In the genomic region with DNA sequence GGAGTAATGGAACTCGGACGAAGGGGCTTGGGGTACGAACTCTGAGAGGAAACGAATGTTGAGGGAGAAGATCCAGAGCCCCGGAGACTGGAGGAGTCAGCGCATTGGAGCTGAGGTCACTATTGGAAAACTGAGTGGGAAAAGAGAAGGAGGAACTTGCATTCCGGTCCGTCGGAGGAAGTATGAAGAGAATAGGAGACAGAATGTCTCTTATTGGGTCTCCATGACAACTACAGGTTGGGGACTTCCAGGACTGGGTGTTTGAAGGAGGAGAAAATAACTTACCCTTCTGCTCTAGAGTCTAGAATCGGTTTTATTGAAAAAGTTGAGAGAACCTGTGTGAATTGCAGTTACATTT, we compare ENCODE assay signal across 8 cellular contexts. TPM values are rescaled to one million over a fixed set of nuclear protein-coding genes. Genes with fewer than 3 reads are reported as not detected.
DNase-seq lines count a peak whose midpoint lies in the region; ATAC-seq and TF ChIP-seq lines count a peak whose summit lies in the region.

No MANE protein-coding gene starts in this region.

- peaks cover 8% of the 10 kb centered on the region for H3K36me3 ChIP-seq in CD8-positive, alpha-beta memory T cell (ENCODE audit: insufficient read depth, low read length)
- peaks cover 0 to 39% of the 10 kb centered on the region in 2 donors for H3K36me3 ChIP-seq in psoas muscle (ENCODE audit: insufficient read depth in 1 of 2, low read depth in 1 of 2)

- peak overlapping the region; percentile 80 for H3K4me3 ChIP-seq in CD8-positive, alpha-beta memory T cell (ENCODE audit: low read length)
- H3K4me3 ChIP-seq in psoas muscle, result peak overlapping the region; percentile 75

- H3K27me3 Mint-ChIP-seq in CD8-positive, alpha-beta memory T cell, result peaks cover 0 to 1% of the 10 kb centered on the region in 2 donors
- H3K27me3 Mint-ChIP-seq in activated CD8-positive, alpha-beta T cell treated with anti-CD3 and anti-CD28 coated beads, Interleukin-2, amount 10 ng/mL, durations not matched to agents 7 days and 5 days (ENCODE audit: low read depth), result peaks cover 6% of the 10 kb centered on the region
- H3K27me3 Mint-ChIP-seq in glutamatergic neuron (ENCODE audit: unreplicated experiment), result peaks cover 3% of the 10 kb centered on the region

- DNase-seq in CD8-positive, alpha-beta memory T cell, result peak in 3 of 5 donors; percentile 7 to 40 (median 34)
- no peak for DNase-seq in activated CD8-positive, alpha-beta T cell treated with anti-CD3 and anti-CD28 coated beads, Interleukin-2, amount 10 ng/mL, durations not matched to agents 7 days and 5 days
- no peak for DNase-seq in glutamatergic neuron
- DNase-seq in psoas muscle, result no peak
- no peak for DNase-seq in NCI-H526 (lab: John Stamatoyannopoulos, UW)
- no peak for DNase-seq in retina

- H3K4me1 ChIP-seq in CD8-positive, alpha-beta memory T cell (ENCODE audit: insufficient read depth, low read length), result peaks cover 21% of the 10 kb centered on the region
- peaks cover 25% of the 10 kb centered on the region for H3K4me1 ChIP-seq in psoas muscle

- peak overlapping the region; percentile 97 for H3K27ac ChIP-seq in CD8-positive, alpha-beta memory T cell (ENCODE audit: low read depth, low read length)
- peak overlapping the region; percentile 94 for H3K27ac ChIP-seq in psoas muscle

- ATAC-seq in HG02970 (IDR thresholded peaks at IDR 0.05; ENCODE audit: low FRiP score, unreplicated experiment) (peak; percentile 35), psoas muscle (peak in 3 of 4 donors; percentile 11 to 32 (median 13)), GM19395 (IDR thresholded peaks at IDR 0.05; ENCODE audit: unreplicated experiment) (no peak)
- peak; percentile 55 for ATAC-seq in activated CD8-positive, alpha-beta T cell treated with anti-CD3 and anti-CD28 coated beads, Interleukin-2, amount 10 ng/mL, durations not matched to agents 7 days and 5 days

- H3K9me3 Mint-ChIP-seq in CD8-positive, alpha-beta memory T cell, result no peaks in the 10 kb centered on the region
- H3K9me3 Mint-ChIP-seq in activated CD8-positive, alpha-beta T cell treated with anti-CD3 and anti-CD28 coated beads, Interleukin-2, amount 10 ng/mL, durations not matched to agents 7 days and 5 days (ENCODE audit: insufficient read depth), result no peaks in the 10 kb centered on the region
- no peaks in the 10 kb centered on the region for H3K9me3 Mint-ChIP-seq in glutamatergic neuron (ENCODE audit: unreplicated experiment)

- POLR2A ChIA-PET in CD8-positive, alpha-beta memory T cell (lab: Charles Lee), result interaction anchor here (0.6 to 1.6 kb wide), 11 partner anchors 11 to 877 kb away, joined by 3 to 6 read pairs (median 3); partner anchors contain the start of gene CRLF3
- POLR2A ChIA-PET in activated CD8-positive, alpha-beta T cell treated with anti-CD3 and anti-CD28 coated beads, Interleukin-2, amount 10 ng/mL, durations not matched to agents 7 days and 5 days (lab: Charles Lee), result interaction anchor here (0.6 kb wide), 1 partner anchor 254 kb away, joined by 3 read pairs; no protein-coding TSS in a partner anchor

- H3K9me3 ChIP-seq in CD8-positive, alpha-beta memory T cell (ENCODE audit: low read length), result no peaks in the 10 kb centered on the region
- H3K9me3 ChIP-seq in psoas muscle, result no peaks in the 10 kb centered on the region

- 0 to 1% (median 0%) methylated on average over 10 of the region's 10 CpGs for WGBS in psoas muscle, 3 donors

- CTCF ChIA-PET in CD8-positive, alpha-beta memory T cell (lab: Charles Lee), result interaction anchor here (1.4 to 2.2 kb wide), 4 partner anchors 11 to 348 kb away, joined by 3 to 9 read pairs (median 6); no protein-coding TSS in a partner anchor
- CTCF ChIA-PET in activated CD8-positive, alpha-beta T cell treated with anti-CD3 and anti-CD28 coated beads, Interleukin-2, amount 10 ng/mL, durations not matched to agents 7 days and 5 days (lab: Charles Lee), result interaction anchor here (0.7 to 2.8 kb wide), 13 partner anchors 12 to 348 kb away, joined by 3 to 51 read pairs (median 5); partner anchors contain the start of gene CRLF3

- peak overlapping the region; percentile 90 to 99 (median 95) for H3K4me3 Mint-ChIP-seq in CD8-positive, alpha-beta memory T cell
- H3K4me3 Mint-ChIP-seq in activated CD8-positive, alpha-beta T cell treated with anti-CD3 and anti-CD28 coated beads, Interleukin-2, amount 10 ng/mL, durations not matched to agents 7 days and 5 days, result peak overlapping the region; percentile 95
- H3K4me3 Mint-ChIP-seq in glutamatergic neuron (ENCODE audit: unreplicated experiment), result peak overlapping the region; percentile 97

- H3K27ac Mint-ChIP-seq in CD8-positive, alpha-beta memory T cell, result peak overlapping the region; percentile 90 to 100 (median 98)
- H3K27ac Mint-ChIP-seq in activated CD8-positive, alpha-beta T cell treated with anti-CD3 and anti-CD28 coated beads, Interleukin-2, amount 10 ng/mL, durations not matched to agents 7 days and 5 days, result peak overlapping the region; percentile 97
- peak overlapping the region; percentile 98 for H3K27ac Mint-ChIP-seq in glutamatergic neuron (ENCODE audit: unreplicated experiment)

- peaks cover 32 to 57% (median 54%) of the 10 kb centered on the region in 3 donors for H3K4me1 Mint-ChIP-seq in CD8-positive, alpha-beta memory T cell
- H3K4me1 Mint-ChIP-seq in activated CD8-positive, alpha-beta T cell treated with anti-CD3 and anti-CD28 coated beads, Interleukin-2, amount 10 ng/mL, durations not matched to agents 7 days and 5 days (ENCODE audit: low read depth), result peaks cover 30% of the 10 kb centered on the region
- H3K4me1 Mint-ChIP-seq in glutamatergic neuron (ENCODE audit: low read depth, unreplicated experiment), result peaks cover 8% of the 10 kb centered on the region

- TF ChIP-seq CTCF in glutamatergic neuron (IDR thresholded peaks at IDR 0.05; ENCODE audit: partially characterized antibody, unreplicated experiment) (no peak), psoas muscle (IDR thresholded peaks at IDR 0.05) (no peak)

- H3K36me3 Mint-ChIP-seq in CD8-positive, alpha-beta memory T cell, result peaks cover 0 to 41% (median 5%) of the 10 kb centered on the region in 3 donors
- peaks cover 27% of the 10 kb centered on the region for H3K36me3 Mint-ChIP-seq in activated CD8-positive, alpha-beta T cell treated with anti-CD3 and anti-CD28 coated beads, Interleukin-2, amount 10 ng/mL, durations not matched to agents 7 days and 5 days (ENCODE audit: low read depth)
- H3K36me3 Mint-ChIP-seq in glutamatergic neuron (ENCODE audit: unreplicated experiment), result no peaks in the 10 kb centered on the region

- H3K27me3 ChIP-seq in CD8-positive, alpha-beta memory T cell (ENCODE audit: insufficient read depth, low read length, poor library complexity, severe bottlenecking), result no peaks in the 10 kb centered on the region
- no peaks in the 10 kb centered on the region for H3K27me3 ChIP-seq in psoas muscle (ENCODE audit: insufficient read depth in 3 of 3, low read length in 2 of 3)

- intact Hi-C loops in psoas muscle (cut with DNase I), result loop anchor here in 1 of 2 donors (2.0 kb wide), 1 partner anchor 123 kb away; no protein-coding TSS in a partner anchor

RNA-seq across cellular contexts. Expression of gene GOSR1, which starts 0.5 kb away (rescaled TPM):
- total RNA-seq in CD8-positive, alpha-beta memory T cell, result 10 to 100 TPM; 59.1 to 63.1 TPM
- polyA plus RNA-seq in CD8-positive, alpha-beta memory T cell, result 63.2 TPM
- 10 to 100 TPM; 41.5 to 44.0 TPM for total RNA-seq in activated CD8-positive, alpha-beta T cell treated with anti-CD3 and anti-CD28 coated beads, Interleukin-2, amount 10 ng/mL, durations not matched to agents 7 days and 5 days
- total RNA-seq in glutamatergic neuron (ENCODE audit: unreplicated experiment), result 46.1 TPM
- total RNA-seq in psoas muscle, result 10 to 100 TPM; 26.8 to 38.2 (median 27.2) TPM
- polyA plus RNA-seq in psoas muscle, result 10 to 100 TPM in 2 of 3 donors, 1 to 10 TPM in 1; 10.0 to 20.4 (median 13.9) TPM

Comparison
In these comparisons a context has a peak if more than half of its experiments do, and no peak if none do; other contexts are left out.
1. DNase-seq: peak in CD8-positive, alpha-beta memory T cell (3 of 5); none in activated CD8-positive, alpha-beta T cell treated with anti-CD3 and anti-CD28 coated beads, Interleukin-2, amount 10 ng/mL, durations not matched to agents 7 days and 5 days (single experiment), glutamatergic neuron (single experiment), psoas muscle (0 of 2), NCI-H526 (0 of 2) and retina (single experiment).
2. Peak in every context shown above with its lines, with median percentiles within 50 percentile points of each other: H3K27ac Mint-ChIP-seq and H3K4me3 Mint-ChIP-seq.